Comparison of ENCODE assay signal across 28 cellular contexts in the genomic region with DNA sequence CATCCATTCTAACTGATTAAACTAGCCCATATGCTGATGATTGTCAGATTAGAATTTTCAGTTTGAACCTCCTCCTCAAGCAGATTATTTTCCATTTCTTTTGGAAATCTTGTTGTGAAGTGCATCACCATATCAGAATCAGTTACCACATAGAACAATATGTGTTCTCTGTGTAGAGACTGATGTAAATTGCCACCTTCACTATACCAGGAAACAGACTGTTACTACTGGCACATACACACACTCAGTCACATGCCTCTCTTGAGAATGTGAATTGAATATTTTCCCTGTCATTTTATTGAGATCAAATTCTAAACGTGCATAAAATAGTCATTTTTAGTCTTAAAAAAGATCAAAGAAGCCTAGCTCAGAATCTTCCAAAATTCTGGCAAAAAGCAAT.
"Had no signal": no experiment of that assay in that cellular context is flagged by ENCODE, and none has a peak within 500 bp of the region (broad histone marks: within the 10 kb centered on the region; RNA-seq: fewer than 3 reads in every experiment).

No MANE protein-coding gene starts in this region.

- H2AFZ ChIP-seq: neural progenitor cell, parathyroid adenoma had no signal

- H3K36me3 ChIP-seq: neural progenitor cell, ovary, spleen, suprapubic skin, tibial artery, transverse colon, upper lobe of right lung, vagina had no signal

- H3K27me3 ChIP-seq: neural progenitor cell, ovary, suprapubic skin, testis, tibial artery, transverse colon, upper lobe of right lung, vagina had no signal

- ATAC-seq: naive thymus-derived CD8-positive, alpha-beta T cell; psoas muscle; right cardiac atrium; sciatic nerve; stimulated activated memory B cell treated with anti-CD40 and anti-IgM and Interleukin-4, amounts not matched to agents 10 μg/mL and 1 μg/mL and 100 μg/mL, for 72 hours; stimulated activated naive CD8-positive, alpha-beta T cell treated with anti-CD3 and anti-CD28 coated beads, Interleukin-15, amount 100 ng/mL, for 72 hours; stimulated activated naive CD8-positive, alpha-beta T cell treated with anti-CD3 and anti-CD28 coated beads, Interleukin-15, Interleukin-2, amounts not matched to agents 100 U/mL and 50 U/mL, for 24 hours; upper lobe of right lung had no signal

- H3K9me3 ChIP-seq: ovary, psoas muscle, suprapubic skin, testis, tibial artery, upper lobe of right lung, vagina had no signal

- H3K4me1 ChIP-seq: neural progenitor cell, parathyroid adenoma, psoas muscle, spleen, suprapubic skin, testis, transverse colon, upper lobe of right lung, vagina had no signal

- H3K4me3 ChIP-seq: neural progenitor cell, ovary, psoas muscle, skin epidermis, smooth muscle cell, spleen, suprapubic skin, testis, tibial artery, transverse colon, upper lobe of right lung, vagina had no signal

- DNase-seq: naive thymus-derived CD8-positive, alpha-beta T cell; occipital lobe; ovary; posterior cingulate gyrus; psoas muscle; right cardiac atrium; spleen; stimulated activated CD4-positive, alpha-beta T cell treated with anti-CD3 and anti-CD28 coated beads, Interleukin-12 subunit alpha, Interleukin-12 subunit beta, amount 100 ng/mL, for 4 hours; stimulated activated CD4-positive, alpha-beta T cell treated with anti-CD3 and anti-CD28 coated beads, Interleukin-1b, Interleukin-23, amount 100 ng/mL, for 48 hours; stimulated activated CD4-positive, alpha-beta T cell treated with anti-CD3 and anti-CD28 coated beads, Interleukin-4, amount 100 ng/mL, for 1 hour; stimulated activated CD4-positive, alpha-beta T cell treated with anti-CD3 and anti-CD28 coated beads, Interleukin-4, amount 100 ng/mL, for 4 hours; stimulated activated CD8-positive, alpha-beta memory T cell treated with anti-CD3 and anti-CD28 coated beads, Interleukin-4, amount 100 ng/mL, for 48 hours; stimulated activated naive CD4-positive, alpha-beta T cell; stimulated activated naive CD8-positive, alpha-beta T cell treated with anti-CD3 and anti-CD28 coated beads, Interleukin-15, amount 100 ng/mL, for 72 hours; stimulated activated naive CD8-positive, alpha-beta T cell treated with anti-CD3 and anti-CD28 coated beads, Interleukin-15, Interleukin-2, amounts not matched to agents 100 U/mL and 50 U/mL, for 24 hours; substantia nigra; testis; tibial artery; transverse colon; upper lobe of right lung had no signal

- H3K79me2 ChIP-seq: parathyroid adenoma had no signal

- H3K27ac ChIP-seq: neural progenitor cell, ovary, parathyroid adenoma, psoas muscle, spleen, suprapubic skin, testis, tibial artery, transverse colon, upper lobe of right lung, vagina had no signal
